In the genomic region with DNA sequence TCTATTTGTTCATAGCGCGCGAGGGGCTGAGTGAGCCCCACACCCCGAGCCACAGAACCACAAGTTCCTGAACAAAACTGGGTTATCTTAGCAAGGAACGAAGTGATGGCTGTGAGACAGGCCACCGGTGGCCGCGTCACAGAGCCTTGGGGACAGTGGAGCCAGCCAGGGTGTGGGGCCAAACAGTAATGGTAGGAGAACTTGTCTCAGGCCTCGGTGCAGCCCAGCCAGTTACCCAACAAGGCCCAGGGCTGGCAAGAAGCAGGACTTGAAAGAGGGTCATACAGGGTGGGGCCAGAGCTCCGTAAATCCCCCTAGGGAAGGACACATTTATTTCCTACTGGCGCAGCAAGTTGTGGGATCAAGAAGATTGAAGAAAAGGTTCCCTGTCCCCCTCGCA, we compare ENCODE assay signal across 25 cellular contexts. TPM values are rescaled to one million over a fixed set of nuclear protein-coding genes. Genes with fewer than 3 reads are reported as not detected.
DNase-seq lines count a peak whose midpoint lies in the region; ATAC-seq and TF ChIP-seq lines count a peak whose summit lies in the region.
"Had no signal": no experiment of that assay in that cellular context is flagged by ENCODE, and none has a peak within 500 bp of the region (broad histone marks: within the 10 kb centered on the region; RNA-seq: fewer than 3 reads in every experiment).

No MANE protein-coding gene starts in this region.

- intact Hi-C loops in left ventricle myocardium inferior (cut with micrococcal nuclease) = no loop called here
- intact Hi-C loops in left ventricle myocardium superior (cut with micrococcal nuclease) = no loop called here
- intact Hi-C loops in esophagus muscularis mucosa (cut with DNase I) = no loop called here
- intact Hi-C loops in sigmoid colon (cut with DNase I) = loop anchor here (5.0 kb wide), 1 partner anchor 101 kb away; no protein-coding TSS in a partner anchor
- intact Hi-C loops in vagina (cut with DNase I) = no loop called here
- intact Hi-C loops in CD14-positive monocyte (cut with micrococcal nuclease) = no loop called here

- no peak for TF ChIP-seq POLR2A in esophagus muscularis mucosa (IDR thresholded peaks at IDR 0.05; ENCODE audit: low read depth)
- no peak for TF ChIP-seq POLR2A in sigmoid colon (IDR thresholded peaks at IDR 0.05)
- TF ChIP-seq POLR2A in vagina (IDR thresholded peaks at IDR 0.05) = no peak

- WGBS in esophagus muscularis mucosa = 90% methylated on average over 12 of the region's 12 CpGs
- 86 to 93% methylated on average over 12 of the region's 12 CpGs for WGBS in sigmoid colon, 2 donors

- H3K36me3 ChIP-seq in left ventricle myocardium inferior (no peaks in the 10 kb centered on the region), esophagus muscularis mucosa (no peaks in the 10 kb centered on the region), sigmoid colon (no peaks in the 10 kb centered on the region), vagina (no peaks in the 10 kb centered on the region)
- H3K36me3 ChIP-seq: cardiac muscle cell, WERI-Rb-1 had no signal

- H3K27me3 Mint-ChIP-seq in CD14-positive monocyte (ENCODE audit: low read depth in 3 of 3) = no peaks in the 10 kb centered on the region
- H3K27me3 Mint-ChIP-seq: CD4-positive, CD25-positive, alpha-beta regulatory T cell had no signal

- TF ChIP-seq EP300 in esophagus muscularis mucosa (IDR thresholded peaks at IDR 0.05) = no peak
- no peak for TF ChIP-seq EP300 in sigmoid colon (IDR thresholded peaks at IDR 0.05)

- H3K4me1 ChIP-seq in left ventricle myocardium inferior = peaks cover 27% of the 10 kb centered on the region
- H3K4me1 ChIP-seq in esophagus muscularis mucosa = peaks cover 21 to 45% (median 39%) of the 10 kb centered on the region in 4 donors
- H3K4me1 ChIP-seq in sigmoid colon = peaks cover 0 to 42% (median 37%) of the 10 kb centered on the region in 4 donors
- peaks cover 20% of the 10 kb centered on the region for H3K4me1 ChIP-seq in vagina
- H3K4me1 ChIP-seq: foreskin keratinocyte had no signal

- H3K9me3 ChIP-seq in left ventricle myocardium inferior (replicated peaks) (no peaks in the 10 kb centered on the region), esophagus muscularis mucosa (no peaks in the 10 kb centered on the region), sigmoid colon (no peaks in the 10 kb centered on the region), vagina (no peaks in the 10 kb centered on the region)

- no peaks in the 10 kb centered on the region for H3K9me3 Mint-ChIP-seq in CD14-positive monocyte
- H3K9me3 Mint-ChIP-seq: natural killer cell had no signal

- H3K27me3 ChIP-seq in left ventricle myocardium inferior (ENCODE audit: low read depth) (no peaks in the 10 kb centered on the region), esophagus muscularis mucosa (no peaks in the 10 kb centered on the region), sigmoid colon (no peaks in the 10 kb centered on the region), vagina (no peaks in the 10 kb centered on the region)
- H3K27me3 ChIP-seq: cardiac muscle cell, foreskin keratinocyte had no signal

- DNase-seq in left ventricle myocardium inferior = no peak
- no peak for DNase-seq in left ventricle myocardium superior
- DNase-seq in esophagus muscularis mucosa (ENCODE audit: extremely low spot score) = no peak
- no peak for DNase-seq in sigmoid colon
- DNase-seq in vagina (ENCODE audit: extremely low spot score in 2 of 2) = no peak
- DNase-seq in NCI-H1417 (lab: John Stamatoyannopoulos, UW) = no peak
- DNase-seq in GM19238 (ENCODE audit: insufficient read length, low spot score) = no peak
- DNase-seq in CD14-positive monocyte (ENCODE audit: low spot score) = no peak
- DNase-seq: activated CD4-positive, alpha-beta T cell treated with anti-CD3 and anti-CD28 coated beads, Interleukin-2, amount 50 U/mL, for 48 hours; activated gamma-delta T cell; CD4-positive, CD25-positive, alpha-beta regulatory T cell; DMS153; foreskin keratinocyte; GF-D8; GOT3; islet precursor cell; natural killer cell; NCI-H1048; NCI-H1930; NCI-H345; stimulated activated CD4-positive, alpha-beta T cell treated with anti-CD3 and anti-CD28 coated beads, Interleukin-4, amount 100 ng/mL, for 24 hours had no signal

- H3K36me3 Mint-ChIP-seq in CD14-positive monocyte = no peaks in the 10 kb centered on the region
- H3K36me3 Mint-ChIP-seq: CD4-positive, CD25-positive, alpha-beta regulatory T cell; natural killer cell had no signal

- no peak overlapping the region for H3K27ac Mint-ChIP-seq in CD14-positive monocyte
- H3K27ac Mint-ChIP-seq: CD4-positive, CD25-positive, alpha-beta regulatory T cell; natural killer cell had no signal

- H3K27ac ChIP-seq in left ventricle myocardium inferior (replicated peaks) (peak overlapping the region; percentile 78), esophagus muscularis mucosa (replicated peaks in 1 of 4) (peak overlapping the region in 3 of 4 donors; percentile 68 to 77 (median 76)), sigmoid colon (peak overlapping the region; percentile 71 to 82 (median 76)), vagina (peak overlapping the region; percentile 72)
- H3K27ac ChIP-seq: cardiac muscle cell, epithelial cell of prostate, foreskin keratinocyte had no signal

- H3K4me3 Mint-ChIP-seq in CD14-positive monocyte = no peak overlapping the region
- H3K4me3 Mint-ChIP-seq: CD4-positive, CD25-positive, alpha-beta regulatory T cell; natural killer cell had no signal

- peaks cover 11% of the 10 kb centered on the region for H3K4me1 Mint-ChIP-seq in CD14-positive monocyte
- H3K4me1 Mint-ChIP-seq: CD4-positive, CD25-positive, alpha-beta regulatory T cell had no signal

- no peak for TF ChIP-seq CTCF in left ventricle myocardium inferior (IDR thresholded peaks at IDR 0.05; ENCODE audit: borderline replicate concordance)
- no peak for TF ChIP-seq CTCF in esophagus muscularis mucosa (IDR thresholded peaks at IDR 0.05)
- no peak for TF ChIP-seq CTCF in sigmoid colon (IDR thresholded peaks at IDR 0.05)
- no peak for TF ChIP-seq CTCF in vagina (IDR thresholded peaks at IDR 0.05)
- TF ChIP-seq CTCF in CD14-positive monocyte (IDR thresholded peaks at IDR 0.05) = no peak

- ATAC-seq in left ventricle myocardium superior = no peak
- ATAC-seq: foreskin keratinocyte, natural killer cell had no signal

- H3K4me3 ChIP-seq in left ventricle myocardium inferior = no peak overlapping the region
- H3K4me3 ChIP-seq in esophagus muscularis mucosa = no peak overlapping the region
- H3K4me3 ChIP-seq in sigmoid colon = no peak overlapping the region
- no peak overlapping the region for H3K4me3 ChIP-seq in vagina
- H3K4me3 ChIP-seq: cardiac muscle cell, skin epidermis had no signal

RNA-seq across cellular contexts. Expression of gene TNS3, which starts 39.4 kb away (rescaled TPM):
- total RNA-seq in left ventricle myocardium inferior = 40.6 TPM
- 42.4 TPM for total RNA-seq in left ventricle myocardium superior
- 10 to 100 TPM; 34.6 to 52.5 (median 48.6) TPM for total RNA-seq in esophagus muscularis mucosa
- total RNA-seq in sigmoid colon = 10 to 100 TPM; 17.8 to 43.8 (median 28.2) TPM
- polyA plus RNA-seq in sigmoid colon = 10 to 100 TPM; 17.4 to 29.6 (median 28.8) TPM
- 36.8 TPM for total RNA-seq in vagina
- polyA plus RNA-seq in CD14-positive monocyte = 1 to 10 TPM; 5.2 to 7.9 TPM
- polyA plus RNA-seq: CD4-positive, CD25-positive, alpha-beta regulatory T cell had no signal
